Comparison of ENCODE assay signal across 1 cellular context in genomic region chr19:15180451-15181390, GRCh38.
TF ChIP-seq lines count a peak whose summit lies in the region.

No MANE protein-coding gene starts in this region.

TF ChIP-seq in HepG2, 621 proteins besides CTCF, POLR2A, EP300 and RAD21 (continued from another document and continues in another):
- TF ChIP-seq ZNF569 (CRISPR knock-in tag; IDR thresholded peaks at IDR 0.05; ENCODE audit: borderline replicate concordance), result no peak
- peak; percentile 37; the same call in 1 of the 2 replicates for TF ChIP-seq MEIS1 (CRISPR knock-in tag; IDR thresholded peaks at IDR 0.05; ENCODE audit: borderline replicate concordance)
- no peak for TF ChIP-seq AFF4 (CRISPR knock-in tag; IDR thresholded peaks at IDR 0.05)
- TF ChIP-seq ZBTB14 (CRISPR knock-in tag; IDR thresholded peaks at IDR 0.05), result no peak
- no peak for TF ChIP-seq MED8 (CRISPR knock-in tag; IDR thresholded peaks at IDR 0.05; ENCODE audit: insufficient replicate concordance)
- peak; percentile 34; the same call in 1 of the 2 replicates for TF ChIP-seq HOXA3 (CRISPR knock-in tag; IDR thresholded peaks at IDR 0.05)
- TF ChIP-seq ZNF597 (CRISPR knock-in tag; IDR thresholded peaks at IDR 0.05), result no peak
- TF ChIP-seq ZNF639 (CRISPR knock-in tag; conservative IDR thresholded peaks at IDR 0.05), result no peak
- TF ChIP-seq LBX2 (CRISPR knock-in tag; IDR thresholded peaks at IDR 0.05; ENCODE audit: borderline replicate concordance), result 0 out of 2 replicates have a peak, but pooled peaks have one; percentile 63
- no peak for TF ChIP-seq TEAD2 (CRISPR knock-in tag; IDR thresholded peaks at IDR 0.05)
- no peak for TF ChIP-seq EHMT2 (IDR thresholded peaks at IDR 0.05; ENCODE audit: borderline replicate concordance, low read depth, low read length)
- TF ChIP-seq DRAP1 (CRISPR knock-in tag; IDR thresholded peaks at IDR 0.05), result peak; percentile 42; the same call in 1 of the 2 replicates
- TF ChIP-seq ZNF816 (CRISPR knock-in tag; IDR thresholded peaks at IDR 0.05; ENCODE audit: borderline replicate concordance), result no peak
- no peak for TF ChIP-seq SRF (IDR thresholded peaks at IDR 0.05; ENCODE audit: low read depth, low read length)
- no peak for TF ChIP-seq SIN3A (IDR thresholded peaks at IDR 0.05; ENCODE audit: borderline replicate concordance, low read depth, low read length)
- TF ChIP-seq ARHGAP35 (CRISPR knock-in tag; IDR thresholded peaks at IDR 0.05; ENCODE audit: borderline replicate concordance), result no peak; the same call in 1 of the 2 replicates
- peak; percentile 36; the same call in 1 of the 2 replicates for TF ChIP-seq YEATS4 (CRISPR knock-in tag; IDR thresholded peaks at IDR 0.05; ENCODE audit: borderline replicate concordance)
- no peak for TF ChIP-seq THYN1 (CRISPR knock-in tag; IDR thresholded peaks at IDR 0.05; ENCODE audit: borderline replicate concordance, low read depth)
- no peak for TF ChIP-seq POGK (CRISPR knock-in tag; conservative IDR thresholded peaks at IDR 0.05)
- peak; percentile 52; the same call in 1 of the 2 replicates for TF ChIP-seq THAP9 (CRISPR knock-in tag; IDR thresholded peaks at IDR 0.05; ENCODE audit: borderline replicate concordance)
- no peak for TF ChIP-seq ZNF543 (CRISPR knock-in tag; IDR thresholded peaks at IDR 0.05)
- TF ChIP-seq ZNF644 (CRISPR knock-in tag; IDR thresholded peaks at IDR 0.05; ENCODE audit: low read depth), result no peak
- no peak for TF ChIP-seq CBFB (CRISPR knock-in tag; IDR thresholded peaks at IDR 0.05)
- no peak for TF ChIP-seq CBX2 (IDR thresholded peaks at IDR 0.05; ENCODE audit: low read depth, low read length)
- TF ChIP-seq CBX2 (CRISPR knock-in tag; IDR thresholded peaks at IDR 0.05; ENCODE audit: low read depth), result no peak
- no peak for TF ChIP-seq SATB2 (CRISPR knock-in tag; IDR thresholded peaks at IDR 0.05)
- TF ChIP-seq ZXDC (CRISPR knock-in tag; IDR thresholded peaks at IDR 0.05), result no peak
- TF ChIP-seq E2F5 (CRISPR knock-in tag; conservative IDR thresholded peaks at IDR 0.05), result no peak
- TF ChIP-seq NCOR1 (IDR thresholded peaks at IDR 0.05; ENCODE audit: borderline replicate concordance, low read length), result no peak
- no peak for TF ChIP-seq MXD4 (CRISPR knock-in tag; IDR thresholded peaks at IDR 0.05)
- TF ChIP-seq SAFB2 (CRISPR knock-in tag; IDR thresholded peaks at IDR 0.05; ENCODE audit: borderline replicate concordance, low read depth), result no peak
- TF ChIP-seq FOXO1 (CRISPR knock-in tag; IDR thresholded peaks at IDR 0.05), result 0 out of 2 replicates have a peak, but pooled peaks have one; percentile 22
- TF ChIP-seq ZNF281 (CRISPR knock-in tag; IDR thresholded peaks at IDR 0.05; ENCODE audit: borderline replicate concordance), result no peak
- no peak for TF ChIP-seq ZFYVE20 (CRISPR knock-in tag; IDR thresholded peaks at IDR 0.05; ENCODE audit: borderline replicate concordance, low read depth)
- no peak for TF ChIP-seq PREB (CRISPR knock-in tag; IDR thresholded peaks at IDR 0.05)
